Comparison of ENCODE assay signal across 8 cellular contexts in genomic region chr20:35618372-35619131, GRCh38. TPM values are rescaled to one million over a fixed set of nuclear protein-coding genes. Genes with fewer than 3 reads are reported as not detected.
A peak's percentile ranks its signal among the peaks of the same experiment; 100 is the strongest.
DNase-seq lines count a peak whose midpoint lies in the region; ATAC-seq lines count a peak whose summit lies in the region.

No MANE protein-coding gene starts in this region.

- no peaks in the 10 kb centered on the region for H3K9me3 Mint-ChIP-seq in immature natural killer cell

- H3K27ac ChIP-seq in stomach smooth muscle (ENCODE audit: low read length) = no peak overlapping the region

- peak overlapping the region; percentile 87 to 94 (median 90) for H3K4me3 Mint-ChIP-seq in immature natural killer cell

- in situ Hi-C loops in G401 (cut with HindIII; ENCODE audit: low sequenced_read_pairs) = no loop called here

- ATAC-seq in GM21423 (IDR thresholded peaks at IDR 0.05; ENCODE audit: unreplicated experiment) (no peak), HG02642 (IDR thresholded peaks at IDR 0.05; ENCODE audit: poor library complexity, unreplicated experiment) (no peak)

- H3K9ac ChIP-seq in adipocyte (ENCODE audit: low read length) = peak overlapping the region; percentile 39
- peak overlapping the region in 1 of 2 donors; percentile 55 for H3K9ac ChIP-seq in stomach smooth muscle (ENCODE audit: low read length in 2 of 2)

- H3K4me3 ChIP-seq in adipocyte (ENCODE audit: low read length) (peak overlapping the region; percentile 67), stomach smooth muscle (ENCODE audit: low read length in 2 of 2) (peak overlapping the region; percentile 31 to 76)

- H3K4me1 Mint-ChIP-seq in immature natural killer cell = peaks cover 42 to 49% of the 10 kb centered on the region in 2 donors

- peaks cover 18% of the 10 kb centered on the region for H3K4me1 ChIP-seq in adipocyte (ENCODE audit: control insufficient read depth, insufficient read depth, low read length)
- peaks cover 34% of the 10 kb centered on the region for H3K4me1 ChIP-seq in stomach smooth muscle (ENCODE audit: control insufficient read depth, insufficient read depth, low read length)

- H3K36me3 ChIP-seq in adipocyte (ENCODE audit: control insufficient read depth, insufficient read depth, low read length, severe bottlenecking) = no peaks in the 10 kb centered on the region
- H3K36me3 ChIP-seq in stomach smooth muscle (ENCODE audit: control insufficient read depth in 2 of 2, insufficient read depth in 2 of 2, low read length in 2 of 2) = peaks cover 4 to 7% of the 10 kb centered on the region in 2 donors

- peaks cover 25 to 37% (median 29%) of the 10 kb centered on the region in 3 donors for H3K27me3 Mint-ChIP-seq in immature natural killer cell (ENCODE audit: low read depth in 3 of 3)

- no peaks in the 10 kb centered on the region for H3K27me3 ChIP-seq in adipocyte (replicated peaks; ENCODE audit: control insufficient read depth, insufficient read depth, low read length)
- H3K27me3 ChIP-seq in stomach smooth muscle (ENCODE audit: control insufficient read depth in 1 of 2, insufficient read depth in 2 of 2, low read length in 2 of 2) = no peaks in the 10 kb centered on the region

- H3K27ac Mint-ChIP-seq in immature natural killer cell = peak overlapping the region; percentile 60 to 100 (median 91)

- DNase-seq in G401 (ENCODE audit: low spot score) (peak; percentile 41), NCI-H226 (peak; percentile 16), adipocyte (ENCODE audit: low read depth) (peak; percentile 44), immature natural killer cell (peak; percentile 17 to 28 (median 27)), AML-193 (lab: John Stamatoyannopoulos, UW) (no peak)

- H3K9me3 ChIP-seq in adipocyte (ENCODE audit: control insufficient read depth, low read length) (no peaks in the 10 kb centered on the region), stomach smooth muscle (ENCODE audit: control insufficient read depth in 2 of 2, low read length in 2 of 2) (no peaks in the 10 kb centered on the region)

- no peaks in the 10 kb centered on the region for H3K36me3 Mint-ChIP-seq in immature natural killer cell

RNA-seq across cellular contexts. Expression of gene SPAG4, which starts 2.9 kb away (rescaled TPM):
- 8.0 and 12.7 TPM in 2 replicates for total RNA-seq in G401 (2014; rRNA removed; shearing (Covaris generic))
- polyA plus RNA-seq in immature natural killer cell = under 1 TPM in 2 of 3 donors, not detected in 1; 0.56 to 0.89 TPM

RNA-seq across cellular contexts. Expression of gene CPNE1, which starts 46.1 kb away (rescaled TPM):
- total RNA-seq in G401 (2014; rRNA removed; shearing (Covaris generic)) = 49.2 and 87.2 TPM in 2 replicates
- 100 to 1,000 TPM; 445 to 490 (median 454) TPM for polyA plus RNA-seq in immature natural killer cell

RNA-seq across cellular contexts. Expression of gene RBM12, which starts 46.1 kb away (rescaled TPM):
- 72.7 and 80.0 TPM in 2 replicates for total RNA-seq in G401 (2014; rRNA removed; shearing (Covaris generic))
- polyA plus RNA-seq in immature natural killer cell = 10 to 100 TPM; 14.7 to 32.9 (median 18.7) TPM

Comparison
In these comparisons a context has a peak if more than half of its experiments do, and no peak if none do; other contexts are left out.
1. DNase-seq: peak in G401 (single experiment), NCI-H226 (single experiment), adipocyte (single experiment) and immature natural killer cell (3 of 3); none in AML-193 (0 of 2).